1 cellular context compared by ENCODE assay signal in genomic region chr6:101537917-101538316, GRCh38.
TF ChIP-seq lines count a peak whose summit lies in the region.

No MANE protein-coding gene starts in this region.

TF ChIP-seq in GM12878, 131 proteins besides CTCF, POLR2A, EP300 and RAD21 (continued from another document):
- no peak for TF ChIP-seq PRDM15 (CRISPR knock-in tag; IDR thresholded peaks at IDR 0.05)
- no peak for TF ChIP-seq TCF7 (IDR thresholded peaks at IDR 0.05; ENCODE audit: borderline replicate concordance)
- TF ChIP-seq ZBTB4 (CRISPR knock-in tag; IDR thresholded peaks at IDR 0.05): no peak
- no peak for TF ChIP-seq MYB (IDR thresholded peaks at IDR 0.05; ENCODE audit: borderline replicate concordance, low read depth, low read length)
- TF ChIP-seq MLLT1 (IDR thresholded peaks at IDR 0.05): no peak
- no peak for TF ChIP-seq ELK1 (IDR thresholded peaks at IDR 0.05; ENCODE audit: low read depth, low read length)
- TF ChIP-seq NRF1 (conservative IDR thresholded peaks at IDR 0.05; ENCODE audit: low read depth, low read length): no peak
- no peak for TF ChIP-seq CREM (IDR thresholded peaks at IDR 0.05; ENCODE audit: low read depth)
- no peak for TF ChIP-seq HDAC6 (IDR thresholded peaks at IDR 0.05; ENCODE audit: unreplicated experiment)
- no peak for TF ChIP-seq MTA3 (IDR thresholded peaks at IDR 0.05; ENCODE audit: borderline replicate concordance, low read length)
- no peak for TF ChIP-seq CBX5 (IDR thresholded peaks at IDR 0.05; ENCODE audit: low read depth)
- no peak for TF ChIP-seq USF1 (IDR thresholded peaks at IDR 0.05; ENCODE audit: borderline replicate concordance, extremely low read length, insufficient read depth, low read depth, low read length)
- no peak for TF ChIP-seq DPF2 (IDR thresholded peaks at IDR 0.05)
- TF ChIP-seq E4F1 (IDR thresholded peaks at IDR 0.05; ENCODE audit: borderline replicate concordance, partially characterized antibody): no peak
- TF ChIP-seq PAX8 (IDR thresholded peaks at IDR 0.05): no peak
- TF ChIP-seq SMC3 (IDR thresholded peaks at IDR 0.05; ENCODE audit: borderline replicate concordance, low read length): no peak
- no peak for TF ChIP-seq YBX1 (IDR thresholded peaks at IDR 0.05)
TF ChIP-seq in GM12878: peak in this region for 0.
